ENCODE assay signal across 8 cellular contexts in the genomic region with DNA sequence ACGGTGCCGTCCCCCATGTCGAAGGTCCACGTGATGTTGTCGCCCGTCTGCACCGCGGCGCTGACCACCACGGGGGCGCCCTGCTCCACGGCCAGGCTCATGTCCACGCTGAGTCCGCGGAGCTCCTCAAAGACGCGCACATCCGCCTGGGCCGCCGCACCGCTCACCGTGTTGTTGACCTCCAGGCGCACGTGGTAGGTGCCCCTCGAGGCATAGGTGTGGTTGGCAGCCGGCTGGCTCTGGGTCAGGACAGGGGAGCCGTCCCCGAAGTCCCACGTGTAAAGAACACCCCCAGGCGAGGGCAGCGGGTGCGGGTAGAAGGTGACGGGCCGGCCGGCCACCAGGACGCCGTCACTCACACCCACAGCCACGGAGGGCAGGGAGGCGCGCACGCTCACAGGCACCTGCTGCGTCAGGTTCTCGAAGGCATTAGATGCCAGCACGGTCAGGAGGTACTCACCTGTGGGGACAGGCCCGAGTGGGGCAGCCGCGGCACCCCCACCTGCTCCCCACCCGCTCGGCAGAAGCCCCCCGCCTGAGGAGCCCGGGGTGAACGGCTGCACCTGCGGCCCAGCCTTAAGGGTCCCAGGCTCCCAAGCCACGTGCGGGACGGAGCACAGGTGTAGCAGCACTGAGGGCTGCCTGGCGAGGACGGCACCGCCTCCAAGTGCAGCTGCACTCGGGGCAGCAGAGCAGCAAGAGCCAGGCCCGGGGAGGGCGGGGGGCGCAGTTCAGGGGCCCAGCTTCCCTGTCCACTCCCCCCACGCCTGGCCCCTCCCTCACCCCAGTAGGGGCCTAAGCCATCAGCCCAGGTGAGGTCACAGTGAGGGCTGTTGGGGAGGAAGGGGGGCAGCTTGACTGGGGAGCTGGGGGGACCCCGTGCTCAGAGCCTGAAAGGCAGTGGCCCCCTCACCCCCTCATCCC. TPM values are rescaled to one million over a fixed set of nuclear protein-coding genes. Genes with fewer than 3 reads are reported as not detected.
DNase-seq lines count a peak whose midpoint lies in the region; ATAC-seq, FAIRE-seq and TF ChIP-seq lines count a peak whose summit lies in the region.
"Not testable (repeated sequence)": the region's sequence is repeated elsewhere in the genome, so short reads cannot be mapped to it uniquely, and the experiment has no call there.
"Had no signal": no experiment of that assay in that cellular context is flagged by ENCODE, and none has a peak within 500 bp of the region (broad histone marks: within the 10 kb centered on the region; RNA-seq: fewer than 3 reads in every experiment).

No MANE protein-coding gene starts in this region.

- DNase-seq in body of pancreas, heart right ventricle, left lung, aorta: not testable (repeated sequence)
- DNase-seq in kidney (peak; percentile 69), sciatic nerve (ENCODE audit: low spot score) (peak; percentile 54)

- not testable (repeated sequence) for H3K27me3 ChIP-seq in body of pancreas; heart right ventricle; left lung; aorta (ENCODE audit: control insufficient read depth in 1 of 2, insufficient read depth in 2 of 2, low read length in 1 of 2)

- H3K9ac ChIP-seq in kidney (ENCODE audit: low read length in 2 of 2): not testable (repeated sequence)

- WGBS in body of pancreas, 2 donors: 94% methylated on average over 60 of the region's 65 CpGs; no CpG with 5 or more reads in 1 of the 2 donors
- WGBS in heart right ventricle, 2 donors: 95% methylated on average over 53 to 61 of the region's 65 CpGs
- WGBS in aorta, 2 donors: 92 to 94% methylated on average over 50 to 65 of the region's 65 CpGs

- H3K36me3 Mint-ChIP-seq in stimulated activated memory B cell treated with anti-CD40 and anti-IgM and Interleukin-4, amounts not matched to agents 10 μg/mL and 1 μg/mL and 100 μg/mL, for 72 hours: peaks cover 22% of the 10 kb centered on the region

- H3K27ac Mint-ChIP-seq in stimulated activated memory B cell treated with anti-CD40 and anti-IgM and Interleukin-4, amounts not matched to agents 10 μg/mL and 1 μg/mL and 100 μg/mL, for 72 hours: not testable (repeated sequence)

- intact Hi-C loops in body of pancreas (cut with DNase I); heart right ventricle (cut with DNase I); kidney (cut with DNase I); left lung (cut with DNase I); sciatic nerve (cut with DNase I); aorta (cut with DNase I): not testable (repeated sequence)

- TF ChIP-seq CTCF in body of pancreas (IDR thresholded peaks at IDR 0.05); heart right ventricle (IDR thresholded peaks at IDR 0.05); kidney (IDR thresholded peaks at IDR 0.05; ENCODE audit: borderline replicate concordance, extremely low read depth, insufficient read depth); left lung (IDR thresholded peaks at IDR 0.05): not testable (repeated sequence)

- not testable (repeated sequence) for H3K4me1 Mint-ChIP-seq in stimulated activated memory B cell treated with anti-CD40 and anti-IgM and Interleukin-4, amounts not matched to agents 10 μg/mL and 1 μg/mL and 100 μg/mL, for 72 hours

- H3K27me3 Mint-ChIP-seq in stimulated activated memory B cell treated with anti-CD40 and anti-IgM and Interleukin-4, amounts not matched to agents 10 μg/mL and 1 μg/mL and 100 μg/mL, for 72 hours: not testable (repeated sequence)

- H3K9me3 ChIP-seq in body of pancreas; heart right ventricle; kidney (ENCODE audit: control insufficient read depth in 1 of 2, low read length in 2 of 2); left lung; aorta (ENCODE audit: control insufficient read depth, low read length): not testable (repeated sequence)

- FAIRE-seq in kidney (lab: Jason Lieb, UNC): not testable (repeated sequence)

- not testable (repeated sequence) for H3K4me3 Mint-ChIP-seq in stimulated activated memory B cell treated with anti-CD40 and anti-IgM and Interleukin-4, amounts not matched to agents 10 μg/mL and 1 μg/mL and 100 μg/mL, for 72 hours

- not testable (repeated sequence) for TF ChIP-seq POLR2A in body of pancreas (IDR thresholded peaks at IDR 0.05)

- H3K36me3 ChIP-seq in body of pancreas (replicated peaks in 1 of 2; ENCODE audit: insufficient read depth in 1 of 2, low read depth in 2 of 2); kidney (ENCODE audit: control insufficient read depth in 1 of 2, insufficient read depth in 2 of 2, low read length in 2 of 2); aorta (ENCODE audit: control insufficient read depth in 1 of 2, insufficient read depth in 2 of 2, low read length in 1 of 2): not testable (repeated sequence)
- peaks cover 0 to 86% (median 28%) of the 10 kb centered on the region in 9 donors for H3K36me3 ChIP-seq in heart right ventricle
- peaks cover 0 to 79% of the 10 kb centered on the region in 2 donors for H3K36me3 ChIP-seq in left lung

- H3K9me3 Mint-ChIP-seq in stimulated activated memory B cell treated with anti-CD40 and anti-IgM and Interleukin-4, amounts not matched to agents 10 μg/mL and 1 μg/mL and 100 μg/mL, for 72 hours: not testable (repeated sequence)

- ATAC-seq in body of pancreas: peak; percentile 33
- peak in 6 of 8 donors; percentile 4 to 37 (median 15) for ATAC-seq in heart right ventricle
- ATAC-seq in left lung: peak; percentile 19
- peak; percentile 12 for ATAC-seq in sciatic nerve
- ATAC-seq in stimulated activated memory B cell treated with anti-CD40 and anti-IgM and Interleukin-4, amounts not matched to agents 10 μg/mL and 1 μg/mL and 100 μg/mL, for 72 hours: peak; percentile 45
- peak; percentile 62 for ATAC-seq in aorta (ENCODE audit: low FRiP score)

- H3K4me3 ChIP-seq in body of pancreas; heart right ventricle; kidney (ENCODE audit: low read length in 2 of 2); left lung; aorta (ENCODE audit: low read length in 2 of 2): not testable (repeated sequence)

- H3K4me1 ChIP-seq in body of pancreas; heart right ventricle; kidney (ENCODE audit: control insufficient read depth in 1 of 2, insufficient read depth in 1 of 2, low read depth in 1 of 2, low read length in 2 of 2); left lung; aorta (ENCODE audit: control insufficient read depth in 1 of 2, insufficient read depth in 2 of 2, low read length in 2 of 2): not testable (repeated sequence)

- not testable (repeated sequence) for H3K27ac ChIP-seq in body of pancreas; heart right ventricle; kidney (ENCODE audit: low read depth in 2 of 2, low read length in 2 of 2); left lung; aorta (ENCODE audit: low read depth in 1 of 2, low read length in 2 of 2)

RNA-seq across cellular contexts. Expression of gene PKD1, which starts 24.0 kb away (rescaled TPM):
- 100 to 1,000 TPM in 1 of 2 donors, 10 to 100 TPM in 1; 78.9 to 237 TPM for total RNA-seq in body of pancreas
- 100 to 1,000 TPM in 6 of 10 donors, 10 to 100 TPM in 4; 79.3 to 122 (median 104) TPM for total RNA-seq in heart right ventricle
- polyA plus RNA-seq in heart right ventricle: 100 to 1,000 TPM in 1 of 2 donors, 10 to 100 TPM in 1; 76.7 to 114 TPM
- total RNA-seq in kidney: 88.3 TPM
- polyA plus RNA-seq in kidney (ENCODE audit: insufficient read depth, low read depth, low replicate concordance): 16.2 TPM
- 10 to 100 TPM; 63.2 to 73.5 TPM for total RNA-seq in left lung
- total RNA-seq in sciatic nerve: 159 TPM
- total RNA-seq in aorta: 100 to 1,000 TPM; 325 to 337 TPM
- polyA plus RNA-seq in aorta: 100 to 1,000 TPM in 1 of 2 donors, 10 to 100 TPM in 1; 42.8 to 270 TPM

RNA-seq across cellular contexts. Expression of gene RAB26, which starts 36.8 kb away (rescaled TPM):
- total RNA-seq in body of pancreas (10 to 100 TPM; 25.4 to 28.8 TPM), heart right ventricle (1 to 10 TPM in 8 of 10 donors, under 1 TPM in 2; 0.74 to 4.3 (median 1.6) TPM), kidney (1.5 TPM), left lung (under 1 TPM; 0.73 to 0.84 TPM), sciatic nerve (0.40 TPM), aorta (under 1 TPM in 1 of 2 donors, not detected in 1; 0.51 TPM)
- polyA plus RNA-seq in heart right ventricle (1 to 10 TPM in 1 of 2 donors, under 1 TPM in 1; 0.26 to 6.4 TPM), kidney (ENCODE audit: insufficient read depth, low read depth, low replicate concordance) (3.0 TPM), aorta (1 to 10 TPM; 2.5 to 4.8 TPM)
- total RNA-seq: A172 had no signal

RNA-seq across cellular contexts. Expression of gene TRAF7, which starts 43.9 kb away (rescaled TPM):
- total RNA-seq in body of pancreas (10 to 100 TPM; 22.7 to 29.3 TPM), heart right ventricle (10 to 100 TPM; 16.9 to 44.9 (median 23.8) TPM), kidney (66.8 TPM), left lung (10 to 100 TPM; 69.5 to 88.1 TPM), sciatic nerve (44.8 TPM), aorta (10 to 100 TPM; 47.7 to 54.4 TPM)
- polyA plus RNA-seq in heart right ventricle (10 to 100 TPM; 14.6 to 28.2 TPM), kidney (ENCODE audit: insufficient read depth, low read depth, low replicate concordance) (26.1 TPM), aorta (10 to 100 TPM; 24.4 to 38.0 TPM)

Comparison
In these comparisons a context has a peak if more than half of its experiments do, and no peak if none do; other contexts are left out.
1. ATAC-seq: peak in every context shown above with its lines; median percentile 62 in aorta; 45 in stimulated activated memory B cell treated with anti-CD40 and anti-IgM and Interleukin-4, amounts not matched to agents 10 μg/mL and 1 μg/mL and 100 μg/mL, for 72 hours; 33 in body of pancreas; 19 in left lung; 15 in heart right ventricle; 12 in sciatic nerve.
2. RNA of gene RAB26, which starts 36.8 kb away (total RNA-seq): 25.4 to 28.8 TPM in body of pancreas; 0.74 to 4.3 TPM in heart right ventricle, 1.5 TPM in kidney (single experiment), 0.73 to 0.84 TPM in left lung, 0.51 TPM in aorta and 0.40 TPM in sciatic nerve (single experiment); every median in the first group is over 4 times any median in the second.